17 cellular contexts compared by ENCODE assay signal in the genomic region with DNA sequence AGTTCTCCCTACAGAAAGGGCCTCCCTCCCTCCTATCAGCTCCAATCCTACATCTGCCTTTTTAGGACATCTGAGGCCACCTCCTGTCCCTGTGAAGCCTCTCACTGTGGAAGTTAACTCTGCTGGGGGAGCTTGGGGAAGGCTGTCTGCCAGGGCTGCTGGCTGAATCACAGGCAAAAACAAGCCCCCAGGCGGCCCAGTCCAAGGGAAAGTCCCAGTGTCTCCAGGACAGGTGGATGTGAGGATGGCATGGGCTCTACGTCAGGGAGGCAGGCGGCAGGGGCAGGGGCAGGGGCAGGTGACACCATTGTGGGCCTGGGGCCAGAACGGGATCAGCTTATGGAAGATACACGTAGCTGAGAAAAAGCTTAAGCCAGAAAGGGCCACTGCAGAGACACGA.
"Had no signal": no experiment of that assay in that cellular context is flagged by ENCODE, and none has a peak within 500 bp of the region (broad histone marks: within the 10 kb centered on the region; RNA-seq: fewer than 3 reads in every experiment).

No MANE protein-coding gene starts in this region.

- H3K9me3 ChIP-seq: right lobe of liver, suprapubic skin had no signal

- H3K27me3 ChIP-seq: right lobe of liver, suprapubic skin had no signal

- DNase-seq: activated CD4-positive, alpha-beta T cell treated with anti-CD3 and anti-CD28 coated beads for 4 hours; activated naive CD4-positive, alpha-beta T cell treated with Interleukin-2 at 50 U/mL for 16 hours; activated naive CD8-positive, alpha-beta T cell treated with anti-CD3 and anti-CD28 coated beads, Interleukin-2, amount 50 U/mL, for 24 hours; central memory CD4-positive, alpha-beta T cell; cortex of kidney; effector CD8-positive, alpha-beta T cell; immature natural killer cell; left colon; mammary epithelial cell; natural killer cell; occipital lobe; right lobe of liver; stimulated activated CD4-positive, alpha-beta T cell treated with anti-CD3 and anti-CD28 coated beads, Interleukin-1b, Interleukin-23, amount 100 ng/mL, for 48 hours; stimulated activated naive CD4-positive, alpha-beta T cell; SW 1271; T-helper 9 cell had no signal

- H3K36me3 ChIP-seq: right lobe of liver, suprapubic skin had no signal

- H3K4me3 ChIP-seq: right lobe of liver, suprapubic skin had no signal

- H3K27ac ChIP-seq: right lobe of liver, suprapubic skin had no signal

- ATAC-seq: activated naive CD8-positive, alpha-beta T cell treated with anti-CD3 and anti-CD28 coated beads, Interleukin-2, amount 50 U/mL, for 24 hours; natural killer cell had no signal
